Comparison of ENCODE assay signal across 8 cellular contexts in genomic region chr6:145633981-145634627, GRCh38.
DNase-seq lines count a peak whose midpoint lies in the region; ATAC-seq and TF ChIP-seq lines count a peak whose summit lies in the region.

No MANE protein-coding gene starts in this region.

- intact Hi-C loops in CD14-positive monocyte (cut with micrococcal nuclease): loop anchor here in 1 of 2 donors (10.0 kb wide), 1 partner anchor 1049 kb away; no protein-coding TSS in a partner anchor
- intact Hi-C loops in activated CD4-positive, alpha-beta T cell treated with anti-CD3 and anti-CD28 coated beads for 36 hours (cut with DNase I, micrococcal nuclease): loop anchor here (1.0 to 5.0 kb wide), 3 partner anchors 417 to 1052 kb away; no protein-coding TSS in a partner anchor
- intact Hi-C loops in right lobe of liver (cut with DNase I): no loop called here

- CTCF ChIA-PET in activated CD4-positive, alpha-beta T cell treated with anti-CD3 and anti-CD28 coated beads for 36 hours (lab: Charles Lee): interaction anchor here (0.6 to 1.9 kb wide), 27 partner anchors 9 to 1528 kb away, joined by 3 to 21 read pairs (median 4); no protein-coding TSS in a partner anchor

- H3K9me3 ChIP-seq in right lobe of liver: no peaks in the 10 kb centered on the region

- no peaks in the 10 kb centered on the region for H3K36me3 ChIP-seq in right lobe of liver

- peak; percentile 65 for DNase-seq in CD14-positive monocyte (ENCODE audit: low spot score)
- peak; percentile 51 for DNase-seq in GM19240 (ENCODE audit: insufficient read length, low spot score)
- peak; percentile 76 for DNase-seq in NCI-H460 (ENCODE audit: extremely low read depth, low read depth)
- peak; percentile 91 for DNase-seq in activated CD4-positive, alpha-beta T cell treated with anti-CD3 and anti-CD28 coated beads for 36 hours
- DNase-seq in coronary artery (ENCODE audit: low spot score): peak; percentile 78
- DNase-seq in right lobe of liver: peak; percentile 83 to 87 (median 86)
- DNase-seq in stimulated activated CD8-positive, alpha-beta memory T cell treated with anti-CD3 and anti-CD28 coated beads, Interleukin-12 subunit alpha, Interleukin-12 subunit beta, amount 100 ng/mL, for 1 hour (ENCODE audit: low read depth): peak; percentile 65

- H3K4me1 Mint-ChIP-seq in CD14-positive monocyte: peaks cover 9% of the 10 kb centered on the region
- no peaks in the 10 kb centered on the region for H3K4me1 Mint-ChIP-seq in activated CD4-positive, alpha-beta T cell treated with anti-CD3 and anti-CD28 coated beads for 36 hours

- H3K4me3 Mint-ChIP-seq in CD14-positive monocyte: no peak overlapping the region
- H3K4me3 Mint-ChIP-seq in activated CD4-positive, alpha-beta T cell treated with anti-CD3 and anti-CD28 coated beads for 36 hours: no peak overlapping the region

- H3K27me3 ChIP-seq in right lobe of liver: no peaks in the 10 kb centered on the region

- no peaks in the 10 kb centered on the region for H3K4me1 ChIP-seq in right lobe of liver

- H3K36me3 Mint-ChIP-seq in CD14-positive monocyte: peaks cover 4 to 5% of the 10 kb centered on the region in 2 donors
- peaks cover 1% of the 10 kb centered on the region for H3K36me3 Mint-ChIP-seq in activated CD4-positive, alpha-beta T cell treated with anti-CD3 and anti-CD28 coated beads for 36 hours (ENCODE audit: low read depth)

- POLR2A ChIA-PET in activated CD4-positive, alpha-beta T cell treated with anti-CD3 and anti-CD28 coated beads for 36 hours (lab: Charles Lee): no interaction called here

- H3K27ac ChIP-seq in coronary artery: no peak overlapping the region
- no peak overlapping the region for H3K27ac ChIP-seq in right lobe of liver

- ATAC-seq in HG03354 (IDR thresholded peaks at IDR 0.05; ENCODE audit: poor library complexity, severe bottlenecking, unreplicated experiment) (peak; percentile 96), right lobe of liver (peak; percentile 96 to 99 (median 98))
- peak; percentile 92 for ATAC-seq in activated CD4-positive, alpha-beta T cell treated with anti-CD3 and anti-CD28 coated beads for 36 hours

- peaks cover 0 to 1% (median 0%) of the 10 kb centered on the region in 7 donors for H3K9me3 Mint-ChIP-seq in CD14-positive monocyte
- H3K9me3 Mint-ChIP-seq in activated CD4-positive, alpha-beta T cell treated with anti-CD3 and anti-CD28 coated beads for 36 hours (ENCODE audit: low read depth): no peaks in the 10 kb centered on the region

- no peak overlapping the region for H3K27ac Mint-ChIP-seq in CD14-positive monocyte
- no peak overlapping the region for H3K27ac Mint-ChIP-seq in activated CD4-positive, alpha-beta T cell treated with anti-CD3 and anti-CD28 coated beads for 36 hours

- H3K27me3 Mint-ChIP-seq in CD14-positive monocyte (ENCODE audit: low read depth in 3 of 3): no peaks in the 10 kb centered on the region
- H3K27me3 Mint-ChIP-seq in activated CD4-positive, alpha-beta T cell treated with anti-CD3 and anti-CD28 coated beads for 36 hours: no peaks in the 10 kb centered on the region

- WGBS in right lobe of liver (ENCODE audit: insufficient coverage, low coverage, low lambda C conversion rate, missing lambda C conversion rate): 43% methylated on average over 11 of the region's 11 CpGs

- H3K4me3 ChIP-seq in coronary artery (no peak overlapping the region), right lobe of liver (no peak overlapping the region)

- TF ChIP-seq POLR2A in right lobe of liver (IDR thresholded peaks at IDR 0.05): no peak

- TF ChIP-seq CTCF in CD14-positive monocyte (IDR thresholded peaks at IDR 0.05): peak; percentile 92
- TF ChIP-seq CTCF in coronary artery (IDR thresholded peaks at IDR 0.05): peak; percentile 70
- TF ChIP-seq CTCF in right lobe of liver (IDR thresholded peaks at IDR 0.05): peak; percentile 75 to 92 (median 86)

Comparison
In these comparisons a context has a peak if more than half of its experiments do, and no peak if none do; other contexts are left out.
1. intact Hi-C loops: an anchor here in activated CD4-positive, alpha-beta T cell treated with anti-CD3 and anti-CD28 coated beads for 36 hours (1.0 to 5.0 kb wide); none called in right lobe of liver.